In the genomic region with DNA sequence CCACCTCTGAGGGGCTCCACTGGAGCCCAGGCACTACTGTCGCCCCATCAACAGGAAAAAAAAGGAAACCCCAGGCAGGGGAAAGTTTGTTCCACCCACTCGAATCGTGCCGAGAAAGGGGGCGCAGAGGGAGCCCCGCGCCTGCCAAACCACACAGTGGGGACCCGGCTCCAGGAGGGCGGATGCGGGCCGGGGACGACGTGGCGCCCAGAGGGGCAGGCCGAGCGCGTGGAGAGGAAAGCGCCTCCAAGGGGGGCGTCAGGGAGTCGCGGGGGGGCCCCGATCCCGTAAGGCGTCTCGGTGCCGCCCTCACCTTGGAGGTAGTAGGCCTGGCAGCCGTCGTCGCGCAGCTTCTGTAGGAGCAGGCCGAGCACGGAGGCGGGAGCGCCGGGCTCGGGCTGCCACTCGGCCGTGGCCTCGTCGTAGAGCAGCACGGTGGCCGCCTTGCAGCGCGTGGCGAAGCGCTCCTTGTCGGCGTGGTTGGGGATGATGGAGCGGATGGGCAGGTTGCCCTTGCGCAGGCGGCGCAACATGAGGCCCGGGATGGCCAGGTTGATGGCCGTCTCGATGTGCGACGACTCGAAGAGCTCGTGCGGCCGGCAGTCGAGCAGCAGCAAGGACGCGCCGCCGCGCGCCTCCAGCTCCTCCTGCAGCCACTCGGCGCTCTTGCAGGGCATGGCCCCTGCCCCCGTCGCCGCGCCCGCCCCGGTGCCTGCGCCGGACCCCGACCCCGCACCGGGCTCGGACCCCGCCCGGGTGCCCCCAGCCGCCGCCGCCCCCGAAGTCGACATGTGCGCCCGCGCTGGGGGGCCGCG, we compare ENCODE assay signal across 8 cellular contexts. TPM values are rescaled to one million over a fixed set of nuclear protein-coding genes. Genes with fewer than 3 reads are reported as not detected.
A peak's percentile ranks its signal among the peaks of the same experiment; 100 is the strongest.
DNase-seq lines count a peak whose midpoint lies in the region; ATAC-seq and TF ChIP-seq lines count a peak whose summit lies in the region.

No MANE protein-coding gene starts in this region.

- TF ChIP-seq CTCF in DND-41 (IDR thresholded peaks at IDR 0.05; ENCODE audit: borderline replicate concordance, extremely low read depth, low read length, poor library complexity, severe bottlenecking) (peak; percentile 39), epithelial cell of esophagus (IDR thresholded peaks at IDR 0.05; ENCODE audit: insufficient read depth, low read depth, low read length, missing control alignments) (no peak)

- H2AFZ ChIP-seq in DND-41 (ENCODE audit: low read depth, low read length) = peak overlapping the region; percentile 86

- DNase-seq in DND-41 (peak; percentile 48), M059J (ENCODE audit: low read depth) (peak; percentile 62), epithelial cell of esophagus (ENCODE audit: low read depth) (peak; percentile 51), myocyte (ENCODE audit: low read depth) (peak; percentile 56)
- DNase-seq in activated CD8-positive, alpha-beta memory T cell treated with anti-CD3 and anti-CD28 coated beads for 24 hours = peak; percentile 82

- H3K4me1 ChIP-seq in DND-41 (ENCODE audit: insufficient read depth, low read length) = peaks cover 49% of the 10 kb centered on the region
- peaks cover 27% of the 10 kb centered on the region for H3K4me1 ChIP-seq in thymus (ENCODE audit: control insufficient read depth, insufficient read depth, low read length)

- H3K9ac ChIP-seq in DND-41 (ENCODE audit: low read depth, low read length) = peak overlapping the region; percentile 78

- H3K27ac ChIP-seq in DND-41 (ENCODE audit: low read length) = peak overlapping the region; percentile 71
- H3K27ac ChIP-seq in thymus (ENCODE audit: low read depth) = peak overlapping the region; percentile 56

- H3K36me3 ChIP-seq in DND-41 (ENCODE audit: insufficient read depth, low read length) = peaks cover 39% of the 10 kb centered on the region
- H3K36me3 ChIP-seq in thymus (ENCODE audit: control insufficient read depth, insufficient read depth) = peaks cover 16% of the 10 kb centered on the region

- peak overlapping the region; percentile 81 to 97 for H3K4me3 ChIP-seq in DND-41 (ENCODE audit: low read depth in 1 of 2, low read length in 2 of 2)
- H3K4me3 ChIP-seq in epithelial cell of esophagus (ENCODE audit: low read length) = peak overlapping the region; percentile 87
- peak overlapping the region; percentile 72 for H3K4me3 ChIP-seq in thymus (ENCODE audit: low read length)

- H3K9me3 ChIP-seq in DND-41 (ENCODE audit: insufficient read depth, low read length, severe bottlenecking) (no peaks in the 10 kb centered on the region), thymus (ENCODE audit: control insufficient read depth) (no peaks in the 10 kb centered on the region)

- peaks cover 32% of the 10 kb centered on the region for H3K79me2 ChIP-seq in DND-41 (ENCODE audit: insufficient read depth, low read length)

- H4K20me1 ChIP-seq in DND-41 (ENCODE audit: insufficient read depth, low read length) = peaks cover 46% of the 10 kb centered on the region

- WGBS in thymus = under 1% methylated on average over 94 of the region's 94 CpGs

- ATAC-seq in DND-41 (ENCODE audit: insufficient read depth, low read depth) (peak; percentile 18; the same call in 2 of the 3 replicates), GM21529 (IDR thresholded peaks at IDR 0.05; ENCODE audit: unreplicated experiment) (peak; percentile 5), HG02973 (IDR thresholded peaks at IDR 0.05; ENCODE audit: unreplicated experiment) (no peak)

- H3K27me3 ChIP-seq in DND-41 (ENCODE audit: insufficient read depth, low read length, poor library complexity) (no peaks in the 10 kb centered on the region), thymus (ENCODE audit: control insufficient read depth, insufficient read depth) (no peaks in the 10 kb centered on the region)

- H3K4me2 ChIP-seq in DND-41 (ENCODE audit: insufficient read depth, low read length) = peak overlapping the region; percentile 98

RNA-seq across cellular contexts. Expression of gene DUSP7, which starts 0.6 kb away (rescaled TPM):
- 9.6 and 14.0 TPM in 2 replicates for total RNA-seq in M059J (2014; rRNA removed; shearing (Covaris generic))
- total RNA-seq in myocyte = 8.9 and 12.3 TPM in 2 replicates
- 10.9 TPM for polyA plus RNA-seq in myocyte (2012)
- 6.3 TPM for polyA plus RNA-seq in thymus
